Comparison of ENCODE assay signal across 22 cellular contexts in genomic region chr10:108230478-108231170, GRCh38.
"Had no signal": no experiment of that assay in that cellular context is flagged by ENCODE, and none has a peak within 500 bp of the region (broad histone marks: within the 10 kb centered on the region; RNA-seq: fewer than 3 reads in every experiment).

No MANE protein-coding gene starts in this region.

- H3K36me3 ChIP-seq: breast epithelium, colonic mucosa, esophagus squamous epithelium, heart left ventricle, ovary, upper lobe of left lung, WERI-Rb-1 had no signal

- DNase-seq: activated CD4-positive, alpha-beta T cell treated with anti-CD3 and anti-CD28 coated beads, Interleukin-2, amount 10 ng/mL, durations not matched to agents 7 days and 5 days; activated CD4-positive, CD25-positive, alpha-beta regulatory T cell treated with anti-CD3 and anti-CD28 coated beads, Interleukin-2, amount 50 U/mL, for 72 hours; activated CD8-positive, alpha-beta T cell treated with anti-CD3 and anti-CD28 coated beads, Interleukin-2, amount 10 ng/mL, durations not matched to agents 7 days and 5 days; activated gamma-delta T cell treated with Interleukin-2 at 50 U/mL for 16 hours; activated T-cell treated with anti-CD3 and anti-CD28 coated beads, Interleukin-2, amount 50 U/mL, for 1 hour; aorta; colonic mucosa; esophagus squamous epithelium; heart left ventricle; left cardiac atrium; midbrain; ovary; psoas muscle; right cardiac atrium; stimulated activated CD4-positive, alpha-beta T cell treated with anti-CD3 and anti-CD28 coated beads, Interleukin-12 subunit alpha, Interleukin-12 subunit beta, amount 100 ng/mL, for 4 hours; stimulated activated CD4-positive, alpha-beta T cell treated with anti-CD3 and anti-CD28 coated beads, Interleukin-4, amount 100 ng/mL, for 4 hours; stimulated activated naive CD8-positive, alpha-beta T cell treated with anti-CD3 and anti-CD28 coated beads, Interleukin-15, Interleukin-2, amounts not matched to agents 100 U/mL and 50 U/mL, for 24 hours; upper lobe of left lung; WERI-Rb-1 had no signal

- H3K4me3 ChIP-seq: breast epithelium, colonic mucosa, esophagus squamous epithelium, heart left ventricle, ovary, psoas muscle, upper lobe of left lung had no signal

- H3K4me1 ChIP-seq: breast epithelium, colonic mucosa, esophagus squamous epithelium, heart left ventricle, psoas muscle, upper lobe of left lung had no signal

- ATAC-seq: activated CD8-positive, alpha-beta T cell treated with anti-CD3 and anti-CD28 coated beads, Interleukin-2, amount 10 ng/mL, durations not matched to agents 7 days and 5 days; activated naive CD4-positive, alpha-beta T cell treated with anti-CD3 and anti-CD28 coated beads, Interleukin-2, amount 50 U/mL, for 72 hours; heart left ventricle; left cardiac atrium; natural killer cell treated with Interleukin-12 subunit alpha and Interleukin-12 subunit beta and Interleukin-15 and Interleukin-18, amount 100 ng/mL, for 72 hours; psoas muscle; right cardiac atrium; stimulated activated naive CD8-positive, alpha-beta T cell treated with anti-CD3 and anti-CD28 coated beads, Interleukin-15, Interleukin-2, amounts not matched to agents 100 U/mL and 50 U/mL, for 24 hours had no signal

- H3K27ac ChIP-seq: breast epithelium, colonic mucosa, esophagus squamous epithelium, heart left ventricle, ovary, psoas muscle, upper lobe of left lung, WERI-Rb-1 had no signal

- H3K9me3 ChIP-seq: breast epithelium, colonic mucosa, esophagus squamous epithelium, heart left ventricle, ovary, upper lobe of left lung had no signal

- H3K27me3 ChIP-seq: breast epithelium, colonic mucosa, esophagus squamous epithelium, heart left ventricle, ovary, upper lobe of left lung had no signal
